8 cellular contexts compared by ENCODE assay signal in genomic region chr10:20004087-20004523, GRCh38.
DNase-seq lines count a peak whose midpoint lies in the region; ATAC-seq and TF ChIP-seq lines count a peak whose summit lies in the region.

No MANE protein-coding gene starts in this region.

- 67% methylated on average over 3 of the region's 3 CpGs for WGBS in esophagus muscularis mucosa

- H3K4me1 ChIP-seq in esophagus muscularis mucosa (peaks cover 14 to 41% (median 27%) of the 10 kb centered on the region in 4 donors), skeletal muscle satellite cell (ENCODE audit: control insufficient read depth, insufficient read depth, low read length) (peaks cover 13% of the 10 kb centered on the region)

- peak overlapping the region; percentile 64 for H3K9ac ChIP-seq in skeletal muscle satellite cell (ENCODE audit: low read depth, low read length)

- H3K4me3 ChIP-seq in esophagus muscularis mucosa: peak overlapping the region in 1 of 4 donors; percentile 6
- no peak overlapping the region for H3K4me3 ChIP-seq in skeletal muscle satellite cell (ENCODE audit: low read length)

- TF ChIP-seq POLR2A in esophagus muscularis mucosa (IDR thresholded peaks at IDR 0.05; ENCODE audit: low read depth): no peak

- DNase-seq in Ammon's horn (ENCODE audit: low spot score): peak; percentile 53
- peak; percentile 21 for DNase-seq in M059J (ENCODE audit: low read depth)
- no peak for DNase-seq in esophagus muscularis mucosa (ENCODE audit: extremely low spot score)
- no peak for DNase-seq in activated CD8-positive, alpha-beta memory T cell treated with anti-CD3 and anti-CD28 coated beads, Interleukin-2, amount 50 U/mL, for 4 hours
- DNase-seq in DMS153 (lab: John Stamatoyannopoulos, UW): no peak
- DNase-seq in activated CD4-positive, alpha-beta T cell treated with anti-CD3 and anti-CD28 coated beads, Interleukin-2, amount 50 U/mL, for 1 hour: no peak

- peak overlapping the region; percentile 36 for H3K4me2 ChIP-seq in skeletal muscle satellite cell (ENCODE audit: low read length)

- peak; percentile 41 for ATAC-seq in GM21576 (IDR thresholded peaks at IDR 0.05; ENCODE audit: unreplicated experiment)

- H3K9me3 ChIP-seq in esophagus muscularis mucosa (no peaks in the 10 kb centered on the region), skeletal muscle satellite cell (replicated peaks; ENCODE audit: low read length) (no peaks in the 10 kb centered on the region)

- intact Hi-C loops in esophagus muscularis mucosa (cut with DNase I): no loop called here

- no peak for TF ChIP-seq CTCF in esophagus muscularis mucosa (IDR thresholded peaks at IDR 0.05)

- no peaks in the 10 kb centered on the region for H3K27me3 ChIP-seq in esophagus muscularis mucosa
- no peaks in the 10 kb centered on the region for H3K27me3 ChIP-seq in skeletal muscle satellite cell (ENCODE audit: control insufficient read depth, insufficient read depth, low read length)

- H3K36me3 ChIP-seq in esophagus muscularis mucosa (peaks cover 0 to 16% (median 2%) of the 10 kb centered on the region in 4 donors), skeletal muscle satellite cell (ENCODE audit: insufficient read depth, low read length) (no peaks in the 10 kb centered on the region)

- peak overlapping the region; percentile 61 to 70 (median 69) for H3K27ac ChIP-seq in esophagus muscularis mucosa (replicated peaks in 1 of 4)

- no peak for TF ChIP-seq EP300 in esophagus muscularis mucosa (IDR thresholded peaks at IDR 0.05)

Comparison
In these comparisons a context has a peak if more than half of its experiments do, and no peak if none do; other contexts are left out.
1. DNase-seq: peak in Ammon's horn (single experiment) and M059J (single experiment); none in esophagus muscularis mucosa (single experiment), activated CD8-positive, alpha-beta memory T cell treated with anti-CD3 and anti-CD28 coated beads, Interleukin-2, amount 50 U/mL, for 4 hours (single experiment), DMS153 (single experiment) and activated CD4-positive, alpha-beta T cell treated with anti-CD3 and anti-CD28 coated beads, Interleukin-2, amount 50 U/mL, for 1 hour (single experiment).